Comparison of ENCODE assay signal across 1 cellular context in genomic region chr14:21419528-21419927, GRCh38.
A peak's percentile ranks its signal among the peaks of the same experiment; 100 is the strongest.
TF ChIP-seq lines count a peak whose summit lies in the region.

No MANE protein-coding gene starts in this region.

TF ChIP-seq in HepG2, 621 proteins besides CTCF, POLR2A, EP300 and RAD21:
- TF ChIP-seq GTF2F1 (IDR thresholded peaks at IDR 0.05; ENCODE audit: low read length) (no peak), NCOA2 (CRISPR knock-in tag; IDR thresholded peaks at IDR 0.05) (no peak), ZNF512 (CRISPR knock-in tag; IDR thresholded peaks at IDR 0.05) (no peak), KLF15 (CRISPR knock-in tag; IDR thresholded peaks at IDR 0.05; ENCODE audit: borderline replicate concordance) (no peak), ZNF747 (CRISPR knock-in tag; IDR thresholded peaks at IDR 0.05; ENCODE audit: borderline replicate concordance) (no peak), NCOA1 (CRISPR knock-in tag; IDR thresholded peaks at IDR 0.05) (no peak), ZNF619 (CRISPR knock-in tag; IDR thresholded peaks at IDR 0.05) (no peak), HIVEP1 (CRISPR knock-in tag; IDR thresholded peaks at IDR 0.05) (0 out of 2 replicates have a peak, but pooled peaks have one; percentile 24), ZNF564 (CRISPR knock-in tag; IDR thresholded peaks at IDR 0.05) (no peak)
- TF ChIP-seq, protein P1, sequence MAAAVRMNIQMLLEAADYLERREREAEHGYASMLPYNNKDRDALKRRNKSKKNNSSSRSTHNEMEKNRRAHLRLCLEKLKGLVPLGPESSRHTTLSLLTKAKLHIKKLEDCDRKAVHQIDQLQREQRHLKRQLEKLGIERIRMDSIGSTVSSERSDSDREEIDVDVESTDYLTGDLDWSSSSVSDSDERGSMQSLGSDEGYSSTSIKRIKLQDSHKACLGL (CRISPR knock-in tag; IDR thresholded peaks at IDR 0.05), result peak; percentile 38; the same call in 1 of the 2 replicates
TF ChIP-seq in HepG2: peak in this region for 2.
